In genomic region chr2:85420743-85421705, GRCh38 we compare ENCODE assay signal across 1 cellular context.
TF ChIP-seq lines count a peak whose summit lies in the region.

No MANE protein-coding gene starts in this region.

TF ChIP-seq in K562, 482 proteins besides CTCF, POLR2A, EP300 and RAD21 (continued from another document and continues in another):
- TF ChIP-seq PRDM10 (IDR thresholded peaks at IDR 0.05; ENCODE audit: partially characterized antibody) = peak; percentile 19
- TF ChIP-seq BRD4 (IDR thresholded peaks at IDR 0.05) = 0 out of 2 replicates have a peak, but pooled peaks have one; percentile 38
- 0 out of 2 replicates have a peak, but pooled peaks have one; percentile 7 for TF ChIP-seq ID3 (CRISPR knock-in tag; IDR thresholded peaks at IDR 0.05)
- TF ChIP-seq ID3 (tag; IDR thresholded peaks at IDR 0.05) = peak; percentile 60; the same call in 1 of the 2 replicates
- peak; percentile 48; the same call in 1 of the 2 replicates for TF ChIP-seq ZNF449 (CRISPR knock-in tag; IDR thresholded peaks at IDR 0.05)
- TF ChIP-seq CHD2 (IDR thresholded peaks at IDR 0.05; ENCODE audit: low read depth, low read length) = no peak
- 0 out of 2 replicates have a peak, but pooled peaks have one; percentile 19 for TF ChIP-seq ZNF696 (CRISPR knock-in tag; conservative IDR thresholded peaks at IDR 0.05)
- TF ChIP-seq ELK1 (CRISPR knock-in tag; IDR thresholded peaks at IDR 0.05) = no peak
- TF ChIP-seq SMAD4 (CRISPR knock-in tag; conservative IDR thresholded peaks at IDR 0.05) = peak; percentile 89; the same call in 1 of the 2 replicates
- peak; percentile 52; the same call in 1 of the 2 replicates for TF ChIP-seq ATF4 (CRISPR knock-in tag; IDR thresholded peaks at IDR 0.05)
- TF ChIP-seq SOX6 (IDR thresholded peaks at IDR 0.05) = peak; percentile 43; the same call in 1 of the 2 replicates
- TF ChIP-seq TAL1 (IDR thresholded peaks at IDR 0.05) = no peak
- TF ChIP-seq FOXK2 (conservative IDR thresholded peaks at IDR 0.05 in 1 of 2, IDR thresholded peaks at IDR 0.05 in 1 of 2; ENCODE audit: low read depth in 2 of 2) = peak in 1 of 2 experiments; percentile 19; a peak in 2 of 4 replicates
- TF ChIP-seq RBM15 (IDR thresholded peaks at IDR 0.05; ENCODE audit: insufficient read depth, low read length) = no peak
- no peak; the same call in 1 of the 2 replicates for TF ChIP-seq ZNF668 (CRISPR knock-in tag; IDR thresholded peaks at IDR 0.05)
- TF ChIP-seq ZNF766 (CRISPR knock-in tag; conservative IDR thresholded peaks at IDR 0.05) = 0 out of 2 replicates have a peak, but pooled peaks have one; percentile 25
- peak; percentile 96 for TF ChIP-seq ZBTB7A (IDR thresholded peaks at IDR 0.05; ENCODE audit: borderline replicate concordance, control insufficient read depth, low read depth, low read length)
- TF ChIP-seq SMC3 (conservative IDR thresholded peaks at IDR 0.05; ENCODE audit: insufficient read depth, low read depth, low read length) = peak; percentile 99
- no peak for TF ChIP-seq ZNF263 (CRISPR knock-in tag; IDR thresholded peaks at IDR 0.05; ENCODE audit: borderline replicate concordance)
- peak; percentile 99 for TF ChIP-seq DEAF1 (CRISPR knock-in tag; IDR thresholded peaks at IDR 0.05)
- TF ChIP-seq SNIP1 (IDR thresholded peaks at IDR 0.05; ENCODE audit: low read depth) = no peak
- TF ChIP-seq MAFK (IDR thresholded peaks at IDR 0.05; ENCODE audit: low read length) = peak; percentile 11; the same call in 1 of the 2 replicates
- TF ChIP-seq PRPF4 (IDR thresholded peaks at IDR 0.05; ENCODE audit: insufficient read depth, low read depth, low read length, poor library complexity, severe bottlenecking) = no peak
- no peak for TF ChIP-seq ZNF584 (CRISPR knock-in tag; IDR thresholded peaks at IDR 0.05; ENCODE audit: low read depth)
- TF ChIP-seq TFAP4 (CRISPR knock-in tag; IDR thresholded peaks at IDR 0.05; ENCODE audit: borderline replicate concordance) = peak; percentile 87
- peak; percentile 28 to 86; a peak in 3 of 4 replicates for TF ChIP-seq RCOR1 (IDR thresholded peaks at IDR 0.05; ENCODE audit: borderline replicate concordance in 1 of 2, low read depth in 2 of 2, low read length in 2 of 2)
- TF ChIP-seq GATAD2A (IDR thresholded peaks at IDR 0.05) = peak; percentile 78
- peak; percentile 57 for TF ChIP-seq ELF2 (CRISPR knock-in tag; IDR thresholded peaks at IDR 0.05)
- 0 out of 2 replicates have a peak, but pooled peaks have one; percentile 21 for TF ChIP-seq NBN (IDR thresholded peaks at IDR 0.05; ENCODE audit: low read depth)
- peak; percentile 77 for TF ChIP-seq CEBPB (tag; IDR thresholded peaks at IDR 0.05)
- no peak; the same call in 1 of the 2 replicates for TF ChIP-seq REST (CRISPR knock-in tag; IDR thresholded peaks at IDR 0.05; ENCODE audit: low read depth)
- peak; percentile 74; the same call in 1 of the 2 replicates for TF ChIP-seq ARID3B (CRISPR knock-in tag; IDR thresholded peaks at IDR 0.05; ENCODE audit: borderline replicate concordance)
- TF ChIP-seq PHF21A (IDR thresholded peaks at IDR 0.05; ENCODE audit: borderline replicate concordance, low read depth) = peak; percentile 77
- peak; percentile 78; the same call in 1 of the 2 replicates for TF ChIP-seq CREB3 (tag; conservative IDR thresholded peaks at IDR 0.05; ENCODE audit: low read depth)
- peak; percentile 60; the same call in 1 of the 2 replicates for TF ChIP-seq ZNF76 (CRISPR knock-in tag; IDR thresholded peaks at IDR 0.05; ENCODE audit: borderline replicate concordance)
- no peak for TF ChIP-seq HES1 (IDR thresholded peaks at IDR 0.05; ENCODE audit: low read depth)
- no peak for TF ChIP-seq ZNF280B (CRISPR knock-in tag; IDR thresholded peaks at IDR 0.05)
- no peak; the same call in 1 of the 2 replicates for TF ChIP-seq CBFA2T3 (IDR thresholded peaks at IDR 0.05)
- peak; percentile 94 for TF ChIP-seq RB1 (IDR thresholded peaks at IDR 0.05; ENCODE audit: low read depth)
- TF ChIP-seq KLF1 (tag; IDR thresholded peaks at IDR 0.05) = no peak
- 0 out of 4 replicates have a peak, but pooled peaks of 1 of the 2 experiments have one; percentile 22 for TF ChIP-seq KDM4B (IDR thresholded peaks at IDR 0.05; ENCODE audit: borderline replicate concordance in 2 of 2, low read depth in 1 of 2)
